Comparison of ENCODE assay signal across 20 cellular contexts in the genomic region with DNA sequence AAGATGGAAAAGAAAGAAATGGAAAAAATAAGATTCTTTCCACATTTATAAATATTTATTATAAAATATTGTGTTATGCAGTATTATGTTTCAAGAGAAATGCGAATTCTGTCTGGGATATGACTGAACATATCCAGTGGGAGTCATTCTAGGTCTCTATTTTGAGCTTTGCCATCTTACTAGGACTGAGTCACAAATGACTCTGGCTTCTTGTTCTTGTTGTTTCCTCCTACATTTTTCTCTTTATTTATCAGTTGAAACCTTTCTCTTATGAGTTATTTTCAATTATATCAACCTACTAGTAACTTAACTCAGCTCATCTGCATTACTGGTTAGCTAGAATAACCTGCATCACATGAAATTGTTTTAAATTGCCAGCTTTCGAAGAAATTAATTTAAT.
DNase-seq lines count a peak whose midpoint lies in the region; FAIRE-seq and TF ChIP-seq lines count a peak whose summit lies in the region.
"Had no signal": no experiment of that assay in that cellular context is flagged by ENCODE, and none has a peak within 500 bp of the region (broad histone marks: within the 10 kb centered on the region; RNA-seq: fewer than 3 reads in every experiment).

No MANE protein-coding gene starts in this region.

- TF ChIP-seq CTCF in bronchial epithelial cell (IDR thresholded peaks at IDR 0.05; ENCODE audit: insufficient read depth, low read length, severe bottlenecking): no peak

- no peak overlapping the region for H3K4me3 ChIP-seq in bronchial epithelial cell (ENCODE audit: low read depth, low read length)

- in situ Hi-C loops in ACHN (cut with HindIII; ENCODE audit: low pct_ligation_motif_present, low pct_unique_long_range_greater_than_20kb, low sequenced_read_pairs): no loop called here

- FAIRE-seq in bronchial epithelial cell (lab: Jason Lieb, UNC): no peak
- FAIRE-seq: G401.6, HTR-8/SVneo had no signal

- H3K36me3 ChIP-seq in bronchial epithelial cell (ENCODE audit: control insufficient read depth, insufficient read depth, low read length): no peaks in the 10 kb centered on the region

- DNase-seq in HCEC 1CT (peak; percentile 13), bronchial epithelial cell (ENCODE audit: low read depth) (peak; percentile 60), fibroblast of peridontal ligament (ENCODE audit: extremely low read depth) (peak; percentile 17), stromal cell of bone marrow (ENCODE audit: low read depth) (peak; percentile 35), NK-92 (lab: John Stamatoyannopoulos, UW; ENCODE audit: unreplicated experiment) (no peak), DMS 273 (lab: John Stamatoyannopoulos, UW; ENCODE audit: unreplicated experiment) (no peak), ACHN (no peak)
- DNase-seq: DMS79 treated with DMSO at 0.1 percent for 48 hours, H7, Karpas-422, MM.1S, NCI-H1092, NCI-H146, NCI-H2029 treated with DMSO at 0.1 percent for 48 hours, NCI-H2171, NCI-H526, RPMI8226, SHP77 treated with DMSO at 0.1 percent for 48 hours had no signal

- H3K27me3 ChIP-seq in bronchial epithelial cell (ENCODE audit: control insufficient read depth, insufficient read depth, low read length): no peaks in the 10 kb centered on the region

Comparison
In these comparisons a context has a peak if more than half of its experiments do, and no peak if none do; other contexts are left out.
1. DNase-seq: peak in HCEC 1CT (single experiment), bronchial epithelial cell (single experiment), fibroblast of peridontal ligament (single experiment) and stromal cell of bone marrow (single experiment); none in NK-92 (single experiment), DMS 273 (single experiment) and ACHN (single experiment).